In the genomic region with DNA sequence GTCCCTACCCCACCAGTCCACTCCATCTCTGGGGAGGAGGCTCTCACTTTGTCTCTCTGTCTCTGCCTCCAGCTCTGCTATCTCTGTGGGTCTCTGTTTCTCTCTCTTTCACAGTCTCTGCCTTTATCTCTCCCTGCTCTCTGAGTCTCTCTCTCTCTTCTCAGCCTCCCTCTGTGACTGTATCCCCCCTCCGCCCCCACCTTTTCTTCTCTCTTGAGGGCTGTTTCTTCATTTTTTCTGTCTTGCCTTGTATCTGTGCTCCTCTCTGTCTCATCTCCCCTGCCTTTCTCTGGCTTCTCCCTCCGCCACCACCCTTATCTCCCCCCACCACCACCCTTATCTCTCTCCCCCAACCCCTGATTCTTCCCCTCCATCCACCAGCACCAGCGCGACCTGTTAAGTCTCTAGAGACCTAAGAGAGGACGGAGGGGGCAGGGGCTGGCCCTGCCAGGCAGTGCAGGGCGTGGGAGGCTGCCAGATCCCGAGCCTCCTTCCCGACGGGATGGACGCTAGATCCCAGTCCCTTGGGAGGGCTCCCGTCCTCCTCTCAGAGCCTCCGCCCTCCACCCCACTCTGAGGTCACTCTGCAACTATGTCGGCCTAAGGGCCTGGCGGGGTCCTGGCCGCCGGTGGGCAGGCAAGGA, we compare ENCODE assay signal across 10 cellular contexts. TPM values are rescaled to one million over a fixed set of nuclear protein-coding genes. Genes with fewer than 3 reads are reported as not detected.
A peak's percentile ranks its signal among the peaks of the same experiment; 100 is the strongest.
DNase-seq lines count a peak whose midpoint lies in the region; ATAC-seq and TF ChIP-seq lines count a peak whose summit lies in the region.
"Had no signal": no experiment of that assay in that cellular context is flagged by ENCODE, and none has a peak within 500 bp of the region (broad histone marks: within the 10 kb centered on the region; RNA-seq: fewer than 3 reads in every experiment).

No MANE protein-coding gene starts in this region.

- H3K79me2 ChIP-seq in GM23248 (ENCODE audit: insufficient read depth) = peaks cover 55% of the 10 kb centered on the region

- no peaks in the 10 kb centered on the region for H3K9me3 Mint-ChIP-seq in activated CD4-positive, alpha-beta memory T cell treated with anti-CD3 and anti-CD28 coated beads for 36 hours
- H3K9me3 Mint-ChIP-seq in activated CD4-positive, alpha-beta T cell treated with anti-CD3 and anti-CD28 coated beads, Interleukin-2, amount 10 ng/mL, durations not matched to agents 24 days and 14 days = no peaks in the 10 kb centered on the region

- no peaks in the 10 kb centered on the region for H3K4me1 Mint-ChIP-seq in activated CD4-positive, alpha-beta memory T cell treated with anti-CD3 and anti-CD28 coated beads for 36 hours (ENCODE audit: low read depth)
- peaks cover 11% of the 10 kb centered on the region for H3K4me1 Mint-ChIP-seq in activated CD4-positive, alpha-beta T cell treated with anti-CD3 and anti-CD28 coated beads, Interleukin-2, amount 10 ng/mL, durations not matched to agents 24 days and 14 days

- DNase-seq in GM23248 (peak; percentile 81), amniotic epithelial cell (ENCODE audit: low read depth) (peak; percentile 59), right atrium auricular region (ENCODE audit: low spot score) (no peak), gastrocnemius medialis (peak in 1 of 2 donors; percentile 46), cerebellar cortex (ENCODE audit: low spot score) (no peak)
- no peak for DNase-seq in activated CD4-positive, alpha-beta memory T cell treated with anti-CD3 and anti-CD28 coated beads for 36 hours
- DNase-seq in activated CD4-positive, alpha-beta T cell treated with anti-CD3 and anti-CD28 coated beads, Interleukin-2, amount 10 ng/mL, durations not matched to agents 24 days and 14 days = no peak
- DNase-seq: central memory CD4-positive, alpha-beta T cell; NCI-H2227 treated with DMSO at 0.1 percent for 48 hours had no signal

- H3K9me3 ChIP-seq in GM23248 (ENCODE audit: low read depth) = no peaks in the 10 kb centered on the region
- H3K9me3 ChIP-seq in right atrium auricular region = no peaks in the 10 kb centered on the region
- H3K9me3 ChIP-seq in gastrocnemius medialis = no peaks in the 10 kb centered on the region

- H3K27ac ChIP-seq in GM23248 (peak overlapping the region; percentile 92), right atrium auricular region (peak overlapping the region; percentile 93 to 99), gastrocnemius medialis (peak overlapping the region; percentile 62 to 89 (median 86))

- H3F3A ChIP-seq in GM23248 (ENCODE audit: insufficient read depth) = peaks cover 50% of the 10 kb centered on the region

- H3K9ac ChIP-seq in GM23248 = peak overlapping the region; percentile 97

- no peaks in the 10 kb centered on the region for H3K27me3 ChIP-seq in GM23248 (replicated peaks; ENCODE audit: insufficient read depth)
- no peaks in the 10 kb centered on the region for H3K27me3 ChIP-seq in right atrium auricular region
- H3K27me3 ChIP-seq in gastrocnemius medialis = peaks cover 13 to 35% (median 19%) of the 10 kb centered on the region in 3 donors

- H3K9me2 ChIP-seq in GM23248 (ENCODE audit: insufficient read depth) = no peaks in the 10 kb centered on the region

- 0% methylated on average over 14 to 16 of the region's 16 CpGs for WGBS in GM23248 (ENCODE audit: low coverage in 1 of 2, low lambda C conversion rate in 2 of 2, missing lambda C conversion rate in 2 of 2), 2 experiments

- in situ Hi-C loops in GM23248 (cut with MboI) = no loop called here
- in situ Hi-C loops in gastrocnemius medialis (cut with MboI; ENCODE audit: low sequenced_read_pairs in 4 of 4) = no loop called here

- no peak for TF ChIP-seq CTCF in right atrium auricular region (IDR thresholded peaks at IDR 0.05)
- no peak for TF ChIP-seq CTCF in gastrocnemius medialis (IDR thresholded peaks at IDR 0.05 in 4 of 5, conservative IDR thresholded peaks at IDR 0.05 in 1 of 5)

- ATAC-seq in gastrocnemius medialis (peak; percentile 15 to 29), HG02759 (IDR thresholded peaks at IDR 0.05; ENCODE audit: unreplicated experiment) (no peak)

- H3K27ac Mint-ChIP-seq in activated CD4-positive, alpha-beta memory T cell treated with anti-CD3 and anti-CD28 coated beads for 36 hours = no peak overlapping the region
- no peak overlapping the region for H3K27ac Mint-ChIP-seq in activated CD4-positive, alpha-beta T cell treated with anti-CD3 and anti-CD28 coated beads, Interleukin-2, amount 10 ng/mL, durations not matched to agents 24 days and 14 days

- POLR2A ChIA-PET in activated CD4-positive, alpha-beta memory T cell treated with anti-CD3 and anti-CD28 coated beads for 36 hours (lab: Charles Lee) = no interaction called here

- CTCF ChIA-PET in activated CD4-positive, alpha-beta memory T cell treated with anti-CD3 and anti-CD28 coated beads for 36 hours (lab: Charles Lee) = interaction anchor here (1.3 kb wide), 1 partner anchor 15 kb away, joined by 3 read pairs; no protein-coding TSS in a partner anchor

- intact Hi-C loops in gastrocnemius medialis (cut with DNase I; ENCODE audit: low total_unique reads) = no loop called here
- intact Hi-C loops in activated CD4-positive, alpha-beta memory T cell treated with anti-CD3 and anti-CD28 coated beads for 36 hours (cut with micrococcal nuclease) = no loop called here
- intact Hi-C loops in activated CD4-positive, alpha-beta T cell treated with anti-CD3 and anti-CD28 coated beads, Interleukin-2, amount 10 ng/mL, durations not matched to agents 24 days and 14 days (cut with micrococcal nuclease) = no loop called here

- no peak overlapping the region for H3K4me3 Mint-ChIP-seq in activated CD4-positive, alpha-beta memory T cell treated with anti-CD3 and anti-CD28 coated beads for 36 hours
- no peak overlapping the region for H3K4me3 Mint-ChIP-seq in activated CD4-positive, alpha-beta T cell treated with anti-CD3 and anti-CD28 coated beads, Interleukin-2, amount 10 ng/mL, durations not matched to agents 24 days and 14 days

- H3K4me2 ChIP-seq in GM23248 (ENCODE audit: unreplicated experiment) = peak overlapping the region; percentile 95

- H3K4me3 ChIP-seq in GM23248 (peak overlapping the region; percentile 95), right atrium auricular region (peak overlapping the region; percentile 66 to 80), gastrocnemius medialis (peak overlapping the region; percentile 52 to 66 (median 56))

- peaks cover 42% of the 10 kb centered on the region for H3K4me1 ChIP-seq in GM23248 (ENCODE audit: insufficient read depth)
- peaks cover 0 to 30% of the 10 kb centered on the region in 2 donors for H3K4me1 ChIP-seq in right atrium auricular region
- no peaks in the 10 kb centered on the region for H3K4me1 ChIP-seq in gastrocnemius medialis

- H4K20me1 ChIP-seq in GM23248 (ENCODE audit: insufficient read depth) = no peaks in the 10 kb centered on the region

- H2AFZ ChIP-seq in GM23248 = no peak overlapping the region

- H3K36me3 ChIP-seq in GM23248 (ENCODE audit: low read depth) (peaks cover 17% of the 10 kb centered on the region), right atrium auricular region (peaks cover 10% of the 10 kb centered on the region), gastrocnemius medialis (no peaks in the 10 kb centered on the region)

- TF ChIP-seq POLR2A in gastrocnemius medialis (IDR thresholded peaks at IDR 0.05) = peak; percentile 4 to 20

- peaks cover 23% of the 10 kb centered on the region for H3K27me3 Mint-ChIP-seq in activated CD4-positive, alpha-beta memory T cell treated with anti-CD3 and anti-CD28 coated beads for 36 hours
- peaks cover 48% of the 10 kb centered on the region for H3K27me3 Mint-ChIP-seq in activated CD4-positive, alpha-beta T cell treated with anti-CD3 and anti-CD28 coated beads, Interleukin-2, amount 10 ng/mL, durations not matched to agents 24 days and 14 days

- no peaks in the 10 kb centered on the region for H3K36me3 Mint-ChIP-seq in activated CD4-positive, alpha-beta memory T cell treated with anti-CD3 and anti-CD28 coated beads for 36 hours
- H3K36me3 Mint-ChIP-seq in activated CD4-positive, alpha-beta T cell treated with anti-CD3 and anti-CD28 coated beads, Interleukin-2, amount 10 ng/mL, durations not matched to agents 24 days and 14 days (ENCODE audit: low read depth) = no peaks in the 10 kb centered on the region

RNA-seq across cellular contexts. Expression of a gene that starts 1.0 kb away (rescaled TPM):
- 401 and 421 TPM in 2 replicates for total RNA-seq in GM23248 (2014; rRNA removed; shearing (Covaris generic))
- 340 and 348 TPM in 2 replicates for polyA plus RNA-seq in GM23248 (2016; fragmentation: Nextera tagmentation; extraction: Ambion mirVana)
- total RNA-seq in right atrium auricular region = 10 to 100 TPM; 27.3 to 81.4 TPM
- 10 to 100 TPM; 17.4 to 49.2 (median 37.4) TPM for total RNA-seq in gastrocnemius medialis
- total RNA-seq in activated CD4-positive, alpha-beta memory T cell treated with anti-CD3 and anti-CD28 coated beads for 36 hours = under 1 TPM; 0.17 to 0.31 TPM
- total RNA-seq in activated CD4-positive, alpha-beta T cell treated with anti-CD3 and anti-CD28 coated beads, Interleukin-2, amount 10 ng/mL, durations not matched to agents 24 days and 14 days = 0.19 and 0.70 TPM in 2 replicates

RNA-seq across cellular contexts. Expression of a gene that starts 27.0 kb away (rescaled TPM):
- total RNA-seq in GM23248 (2014; rRNA removed; shearing (Covaris generic)) = 0.13 TPM in 1 of 2 replicates, not detected in the other
- polyA plus RNA-seq in GM23248 (2016; fragmentation: Nextera tagmentation; extraction: Ambion mirVana) = not detected in 2 replicates
- 1 to 10 TPM in 1 of 2 donors, under 1 TPM in 1; 0.59 to 1.6 TPM for total RNA-seq in right atrium auricular region
- total RNA-seq in gastrocnemius medialis = under 1 TPM in 2 of 4 donors, not detected in 2; 0.31 to 0.64 TPM
- under 1 TPM; 0.75 to 0.76 TPM for total RNA-seq in activated CD4-positive, alpha-beta memory T cell treated with anti-CD3 and anti-CD28 coated beads for 36 hours
- total RNA-seq in activated CD4-positive, alpha-beta T cell treated with anti-CD3 and anti-CD28 coated beads, Interleukin-2, amount 10 ng/mL, durations not matched to agents 24 days and 14 days = 0.70 and 1.0 TPM in 2 replicates

RNA-seq across cellular contexts. Expression of a gene that starts 44.1 kb away (rescaled TPM):
- 107 and 111 TPM in 2 replicates for total RNA-seq in GM23248 (2014; rRNA removed; shearing (Covaris generic))
- polyA plus RNA-seq in GM23248 (2016; fragmentation: Nextera tagmentation; extraction: Ambion mirVana) = 105 and 112 TPM in 2 replicates
- 100 to 1,000 TPM in 1 of 2 donors, 10 to 100 TPM in 1; 88.8 to 109 TPM for total RNA-seq in right atrium auricular region
- 100 to 1,000 TPM in 1 of 4 donors, 10 to 100 TPM in 3; 49.5 to 101 (median 92.4) TPM for total RNA-seq in gastrocnemius medialis
- 100 to 1,000 TPM; 290 to 295 TPM for total RNA-seq in activated CD4-positive, alpha-beta memory T cell treated with anti-CD3 and anti-CD28 coated beads for 36 hours
- total RNA-seq in activated CD4-positive, alpha-beta T cell treated with anti-CD3 and anti-CD28 coated beads, Interleukin-2, amount 10 ng/mL, durations not matched to agents 24 days and 14 days = 256 and 258 TPM in 2 replicates

Comparison
In these comparisons a context has a peak if more than half of its experiments do, and no peak if none do; other contexts are left out.
1. DNase-seq: peak in GM23248 (single experiment) and amniotic epithelial cell (single experiment); none in right atrium auricular region (single experiment), activated CD4-positive, alpha-beta memory T cell treated with anti-CD3 and anti-CD28 coated beads for 36 hours (single experiment), activated CD4-positive, alpha-beta T cell treated with anti-CD3 and anti-CD28 coated beads, Interleukin-2, amount 10 ng/mL, durations not matched to agents 24 days and 14 days (single experiment) and cerebellar cortex (single experiment).
2. RNA of a gene that starts 1.0 kb away (total RNA-seq): 401 to 421 TPM in GM23248, 27.3 to 81.4 TPM in right atrium auricular region and 17.4 to 49.2 TPM in gastrocnemius medialis; 0.19 to 0.70 TPM in activated CD4-positive, alpha-beta T cell treated with anti-CD3 and anti-CD28 coated beads, Interleukin-2, amount 10 ng/mL, durations not matched to agents 24 days and 14 days and 0.17 to 0.31 TPM in activated CD4-positive, alpha-beta memory T cell treated with anti-CD3 and anti-CD28 coated beads for 36 hours; every median in the first group is over 10 times any median in the second.
3. Peak in every context shown above with its lines, with median percentiles within 50 percentile points of each other: H3K27ac ChIP-seq and H3K4me3 ChIP-seq.